1 cellular context compared by ENCODE assay signal in genomic region chr15:58665676-58666075, GRCh38.
TF ChIP-seq lines count a peak whose summit lies in the region.

No MANE protein-coding gene starts in this region.

TF ChIP-seq in K562, 482 proteins besides CTCF, POLR2A, EP300 and RAD21 (continued from another document):
- TF ChIP-seq PKNOX1 (IDR thresholded peaks at IDR 0.05) (peak; percentile 80), ARHGAP35 (IDR thresholded peaks at IDR 0.05; ENCODE audit: partially characterized antibody) (peak; percentile 88)
